In genomic region chrX:13793897-13794296, GRCh38 we compare ENCODE assay signal across 19 cellular contexts. TPM values are rescaled to one million over a fixed set of nuclear protein-coding genes. Genes with fewer than 3 reads are reported as not detected.
A peak's percentile ranks its signal among the peaks of the same experiment; 100 is the strongest.
DNase-seq lines count a peak whose midpoint lies in the region; ATAC-seq and TF ChIP-seq lines count a peak whose summit lies in the region.
"Had no signal": no experiment of that assay in that cellular context is flagged by ENCODE, and none has a peak within 500 bp of the region (broad histone marks: within the 10 kb centered on the region; RNA-seq: fewer than 3 reads in every experiment).

No MANE protein-coding gene starts in this region.

- CTCF ChIA-PET in mammary epithelial cell (lab: Charles Lee; ENCODE audit: low non-redundant PET) = no interaction called here

- in situ Hi-C loops in mammary epithelial cell (cut with MboI; ENCODE audit: low sequenced_read_pairs in 2 of 2) = no loop called here

- H3K4me3 ChIP-seq in GM12865 (ENCODE audit: low read depth, low read length) (no peak overlapping the region), prostate gland (no peak overlapping the region), mammary epithelial cell (replicated peaks in 1 of 3; ENCODE audit: insufficient read depth in 1 of 3, low read depth in 2 of 3, low read length in 3 of 3) (no peak overlapping the region)
- H3K4me3 ChIP-seq: K562, SK-N-MC had no signal

- H3K27me3 Mint-ChIP-seq in brain = no peaks in the 10 kb centered on the region
- H3K27me3 Mint-ChIP-seq: CD4-positive, alpha-beta T cell had no signal

- H3K27ac Mint-ChIP-seq in brain = peak overlapping the region; percentile 21 to 87 (median 36)
- H3K27ac Mint-ChIP-seq: CD4-positive, alpha-beta T cell had no signal

- no peaks in the 10 kb centered on the region for H3K79me2 ChIP-seq in mammary epithelial cell (ENCODE audit: insufficient read depth, low read length)

- H3K4me1 Mint-ChIP-seq in brain = peaks cover 78% of the 10 kb centered on the region

- H3K27ac ChIP-seq in prostate gland = peak overlapping the region; percentile 47 to 69
- no peak overlapping the region for H3K27ac ChIP-seq in mammary epithelial cell (ENCODE audit: insufficient read depth, low read depth, low read length)
- H3K27ac ChIP-seq: SK-N-MC had no signal

- peak; percentile 54 for ATAC-seq in HG02852 (IDR thresholded peaks at IDR 0.05; ENCODE audit: unreplicated experiment)
- ATAC-seq: K562, Panc1 had no signal

- DNase-seq in GM12865 (ENCODE audit: low read depth) = peak; percentile 14
- DNase-seq in prostate gland (ENCODE audit: low spot score) = no peak
- DNase-seq in RKO (ENCODE audit: low spot score) = no peak
- DNase-seq in DMS79 (lab: John Stamatoyannopoulos, UW) = no peak
- DNase-seq in erythroblast (lab: John Stamatoyannopoulos, UW) = no peak
- no peak for DNase-seq in mammary epithelial cell
- DNase-seq: 8988T; BE2C; CD4-positive, alpha-beta T cell; NCI-H1436 treated with DMSO at 0.1 percent for 48 hours; NCI-H2029 treated with DMSO at 0.1 percent for 48 hours; NCI-H510A; NCI-H774; Right ventricle myocardium superior had no signal

- intact Hi-C loops in prostate gland (cut with DNase I) (no loop called here), mammary epithelial cell (cut with micrococcal nuclease) (no loop called here)

- H3K36me3 Mint-ChIP-seq in brain = peaks cover 49% of the 10 kb centered on the region

- H3K9me3 ChIP-seq in prostate gland (no peaks in the 10 kb centered on the region), mammary epithelial cell (replicated peaks; ENCODE audit: insufficient read depth, low read length) (no peaks in the 10 kb centered on the region)
- H3K9me3 ChIP-seq: BE2C had no signal

- H4K20me1 ChIP-seq in mammary epithelial cell (ENCODE audit: insufficient read depth, low read length) = no peaks in the 10 kb centered on the region

- H3K4me3 Mint-ChIP-seq in brain = peak overlapping the region in 1 of 5 experiments; percentile 43
- H3K4me3 Mint-ChIP-seq: CD4-positive, alpha-beta T cell had no signal

- H3K27me3 ChIP-seq in prostate gland (replicated peaks; ENCODE audit: insufficient read depth) = no peaks in the 10 kb centered on the region
- no peaks in the 10 kb centered on the region for H3K27me3 ChIP-seq in mammary epithelial cell (ENCODE audit: insufficient read depth, low read length)
- H3K27me3 ChIP-seq: BE2C had no signal

- BruUV-seq in mammary epithelial cell (replicated peaks; lab: Mats Ljungman, UMichigan) = no TSS peak

- TF ChIP-seq CTCF in GM12865 (IDR thresholded peaks at IDR 0.05; ENCODE audit: insufficient read depth, low read depth, low read length, missing control alignments) (no peak), brain (conservative IDR thresholded peaks at IDR 0.05) (no peak), prostate gland (IDR thresholded peaks at IDR 0.05) (no peak), mammary epithelial cell (conservative IDR thresholded peaks at IDR 0.05 in 1 of 2, IDR thresholded peaks at IDR 0.05 in 1 of 2; ENCODE audit: extremely low read depth in 1 of 2, insufficient read depth in 1 of 2, low read depth in 1 of 2, low read length in 2 of 2) (no peak)

- peaks cover 0 to 1% (median 0%) of the 10 kb centered on the region in 5 experiments for H3K9me3 Mint-ChIP-seq in brain
- H3K9me3 Mint-ChIP-seq: CD4-positive, alpha-beta T cell had no signal

- no peak overlapping the region for H3K4me2 ChIP-seq in mammary epithelial cell (ENCODE audit: insufficient read depth, low read depth, low read length)

- no peak for TF ChIP-seq POLR2A in prostate gland (IDR thresholded peaks at IDR 0.05)
- no peak for TF ChIP-seq POLR2A in erythroblast (IDR thresholded peaks at IDR 0.05; ENCODE audit: low read length)

- dilution Hi-C loops in mammary epithelial cell (cut with HindIII; ENCODE audit: low sequenced_read_pairs) = no loop called here

- H3K36me3 ChIP-seq in prostate gland = no peaks in the 10 kb centered on the region
- H3K36me3 ChIP-seq in mammary epithelial cell (ENCODE audit: insufficient read depth, low read length) = no peaks in the 10 kb centered on the region
- H3K36me3 ChIP-seq: BE2C had no signal

- 66% methylated on average over 2 of the region's 2 CpGs for WGBS in prostate gland
- 49% methylated on average over 2 of the region's 2 CpGs for WGBS in mammary epithelial cell (ENCODE audit: low coverage, missing lambda C conversion rate)

- H3K4me1 ChIP-seq in prostate gland (replicated peaks) = no peaks in the 10 kb centered on the region
- peaks cover 18% of the 10 kb centered on the region for H3K4me1 ChIP-seq in mammary epithelial cell (ENCODE audit: insufficient read depth, low read length)
- H3K4me1 ChIP-seq: BE2C had no signal

- no peak overlapping the region for H2AFZ ChIP-seq in mammary epithelial cell (ENCODE audit: low read depth, low read length)

- no peak overlapping the region for H3K9ac ChIP-seq in mammary epithelial cell (ENCODE audit: insufficient read depth, low read length)

RNA-seq across cellular contexts. Expression of gene GPM6B, which starts 23.0 kb away (rescaled TPM):
- polyA plus RNA-seq in brain (ENCODE audit: insufficient read depth, low read depth, low replicate concordance) (228 TPM), mammary epithelial cell (152 TPM)
- total RNA-seq in prostate gland (10 to 100 TPM; 10.1 to 12.3 TPM), mammary epithelial cell (100 to 1,000 TPM in 1 of 2 donors, 1 to 10 TPM in 1; 4.0 to 146 TPM)
- 268 TPM for polyA minus RNA-seq in mammary epithelial cell
- total RNA-seq: CD4-positive, alpha-beta T cell; K562 had no signal

RNA-seq across cellular contexts. Expression of gene OFD1, which starts 59.3 kb away (rescaled TPM):
- polyA plus RNA-seq in brain (ENCODE audit: insufficient read depth, low read depth, low replicate concordance) (6.7 TPM), mammary epithelial cell (12.5 TPM)
- total RNA-seq in prostate gland (10 to 100 TPM; 23.6 to 36.2 TPM), mammary epithelial cell (10 to 100 TPM; 39.3 to 42.0 TPM)
- 3.2 TPM for polyA minus RNA-seq in mammary epithelial cell

RNA-seq across cellular contexts. Expression of gene TRAPPC2, which starts 59.5 kb away (rescaled TPM):
- polyA plus RNA-seq in brain (ENCODE audit: insufficient read depth, low read depth, low replicate concordance) = 6.6 TPM
- total RNA-seq in prostate gland = 10 to 100 TPM; 15.6 to 20.2 TPM
- 10 to 100 TPM; 25.3 to 31.2 TPM for total RNA-seq in mammary epithelial cell
- polyA plus RNA-seq in mammary epithelial cell = 13.9 TPM
- 20.3 TPM for polyA minus RNA-seq in mammary epithelial cell
